ENCODE assay signal across 1 cellular context in genomic region chr6:7276199-7276524, GRCh38.
TF ChIP-seq lines count a peak whose summit lies in the region.

No MANE protein-coding gene starts in this region.

TF ChIP-seq in GM12878, 131 proteins besides CTCF, POLR2A, EP300 and RAD21:
- TF ChIP-seq BRCA1 (IDR thresholded peaks at IDR 0.05; ENCODE audit: low read depth, low read length) (no peak), NFYA (IDR thresholded peaks at IDR 0.05; ENCODE audit: borderline replicate concordance, low read depth, low read length) (no peak), ZBTB4 (CRISPR knock-in tag; IDR thresholded peaks at IDR 0.05) (no peak), ZNF622 (IDR thresholded peaks at IDR 0.05) (no peak), ZNF217 (IDR thresholded peaks at IDR 0.05) (no peak), YY1 (IDR thresholded peaks at IDR 0.05; ENCODE audit: low read depth, low read length) (0 out of 2 replicates have a peak, but pooled peaks have one; percentile 19), TBL1XR1 (IDR thresholded peaks at IDR 0.05; ENCODE audit: low read depth, low read length) (no peak), FOXM1 (IDR thresholded peaks at IDR 0.05; ENCODE audit: low read depth, low read length) (no peak), KDM1A (IDR thresholded peaks at IDR 0.05; ENCODE audit: borderline replicate concordance) (no peak), CHD1 (IDR thresholded peaks at IDR 0.05; ENCODE audit: low read depth, low read length) (no peak), CBX3 (IDR thresholded peaks at IDR 0.05; ENCODE audit: borderline replicate concordance, low read depth) (no peak), RELB (IDR thresholded peaks at IDR 0.05; ENCODE audit: low read depth) (0 out of 2 replicates have a peak, but pooled peaks have one; percentile 9), RUNX3 (IDR thresholded peaks at IDR 0.05; ENCODE audit: low read length) (0 out of 2 replicates have a peak, but pooled peaks have one; percentile 35), NFXL1 (IDR thresholded peaks at IDR 0.05; ENCODE audit: borderline replicate concordance) (no peak), NKRF (conservative IDR thresholded peaks at IDR 0.05) (no peak), JUNB (IDR thresholded peaks at IDR 0.05) (peak; percentile 13; the same call in 1 of the 2 replicates), HCFC1 (IDR thresholded peaks at IDR 0.05; ENCODE audit: low read length) (no peak), POLR2AphosphoS2 (IDR thresholded peaks at IDR 0.05; ENCODE audit: low read depth, low read length) (no peak), PML (IDR thresholded peaks at IDR 0.05; ENCODE audit: low read length) (no peak), POU2F2 (IDR thresholded peaks at IDR 0.05; ENCODE audit: borderline replicate concordance, low read depth, low read length) (no peak), NBN (IDR thresholded peaks at IDR 0.05) (no peak), LARP7 (IDR thresholded peaks at IDR 0.05) (no peak), CBX5 (IDR thresholded peaks at IDR 0.05; ENCODE audit: low read depth) (no peak), IRF4 (IDR thresholded peaks at IDR 0.05; ENCODE audit: low read depth, low read length) (no peak), ELK1 (IDR thresholded peaks at IDR 0.05; ENCODE audit: low read depth, low read length) (no peak), ZBTB33 (IDR thresholded peaks at IDR 0.05) (no peak), CREB1 (IDR thresholded peaks at IDR 0.05; ENCODE audit: low read depth) (no peak), ATF3 (IDR thresholded peaks at IDR 0.05; ENCODE audit: borderline replicate concordance, extremely low read depth, low read depth, low read length) (no peak), RELA (IDR thresholded peaks at IDR 0.05; ENCODE audit: borderline replicate concordance, partially characterized antibody) (no peak), TARDBP (IDR thresholded peaks at IDR 0.05; ENCODE audit: borderline replicate concordance) (no peak)
TF ChIP-seq in GM12878: peak in this region for 4.
